Comparison of ENCODE assay signal across 17 cellular contexts in the genomic region with DNA sequence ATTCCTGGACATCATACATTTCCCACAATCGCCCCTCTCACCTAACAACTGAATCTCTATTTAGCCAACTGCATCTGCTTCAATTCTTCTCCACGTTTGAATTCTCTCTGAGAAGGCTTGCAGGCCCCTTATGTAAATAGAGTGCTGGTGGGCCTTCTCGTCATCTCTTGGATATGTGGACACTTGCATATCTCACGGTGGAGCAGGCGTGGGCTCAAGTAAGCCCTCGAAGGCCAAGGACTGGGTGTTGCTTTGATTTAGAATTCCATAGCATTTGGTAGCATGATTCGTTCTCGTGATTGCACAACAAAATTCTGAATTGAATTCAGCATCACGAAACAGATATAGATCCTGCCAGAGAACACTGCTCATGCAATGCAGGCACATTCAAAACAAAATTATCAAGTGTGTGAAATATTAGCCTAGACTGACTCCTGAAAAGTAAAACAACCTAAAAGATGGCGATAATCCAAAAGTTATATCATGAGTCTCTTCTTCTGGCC.
"Had no signal": no experiment of that assay in that cellular context is flagged by ENCODE, and none has a peak within 500 bp of the region (broad histone marks: within the 10 kb centered on the region; RNA-seq: fewer than 3 reads in every experiment).

No MANE protein-coding gene starts in this region.

- H3K4me3 Mint-ChIP-seq: naive thymus-derived CD8-positive, alpha-beta T cell had no signal

- H3K27me3 ChIP-seq: esophagus muscularis mucosa, heart right ventricle, neutrophil, sigmoid colon, stomach, transverse colon had no signal

- H3K27ac Mint-ChIP-seq: naive thymus-derived CD8-positive, alpha-beta T cell had no signal

- H3K4me3 ChIP-seq: esophagus muscularis mucosa, heart right ventricle, mucosa of descending colon, sigmoid colon, skin epidermis, stomach, thoracic aorta, transverse colon had no signal

- H3K36me3 ChIP-seq: esophagus muscularis mucosa, heart right ventricle, neutrophil, sigmoid colon, stomach, thoracic aorta, transverse colon had no signal

- H3K4me1 Mint-ChIP-seq: naive thymus-derived CD8-positive, alpha-beta T cell had no signal

- H3K4me1 ChIP-seq: esophagus muscularis mucosa, heart right ventricle, sigmoid colon, stomach, transverse colon had no signal

- H3K27me3 Mint-ChIP-seq: naive thymus-derived CD8-positive, alpha-beta T cell had no signal

- DNase-seq: effector memory CD4-positive, alpha-beta T cell; heart right ventricle; hypothalamus; kidney glomerular epithelial cell; mucosa of descending colon; naive thymus-derived CD8-positive, alpha-beta T cell; posterior cingulate gyrus; sigmoid colon; stimulated activated CD4-positive, alpha-beta T cell treated with anti-CD3 and anti-CD28 coated beads, Interleukin-2, amount 100 ng/mL, for 24 hours; stimulated activated naive CD4-positive, alpha-beta T cell; stomach; substantia nigra; transverse colon had no signal

- ATAC-seq: heart right ventricle; mucosa of descending colon; naive thymus-derived CD8-positive, alpha-beta T cell had no signal

- H3K27ac ChIP-seq: esophagus muscularis mucosa, heart right ventricle, neutrophil, sigmoid colon, skin epidermis, stomach, thoracic aorta, transverse colon had no signal

- H3K9me3 ChIP-seq: esophagus muscularis mucosa, heart right ventricle, mucosa of descending colon, neutrophil, sigmoid colon, stomach, thoracic aorta, transverse colon had no signal
